ENCODE assay signal across 1 cellular context in the genomic region with DNA sequence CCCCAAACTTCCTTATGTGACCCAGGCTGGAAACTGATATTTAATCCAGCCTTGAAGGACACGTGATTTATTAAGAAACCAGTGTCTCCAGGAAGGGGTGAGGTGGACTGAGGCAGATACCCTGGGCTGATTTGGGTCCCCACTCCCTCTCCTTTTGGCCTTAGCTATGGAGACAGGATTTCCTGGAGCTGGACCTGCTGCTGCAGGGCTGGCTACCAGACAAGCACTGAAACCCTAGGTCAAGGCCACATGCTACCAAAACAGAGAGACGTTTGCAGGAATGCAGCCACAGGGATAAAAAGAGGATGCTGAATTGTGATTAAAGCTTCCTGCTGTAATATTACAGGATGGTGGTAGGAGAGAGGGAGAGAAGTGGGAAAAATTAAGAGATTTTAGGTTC.
A peak's percentile ranks its signal among the peaks of the same experiment; 100 is the strongest.
TF ChIP-seq lines count a peak whose summit lies in the region.

No MANE protein-coding gene starts in this region.

TF ChIP-seq in HepG2, 621 proteins besides CTCF, POLR2A, EP300 and RAD21 (continued from another document):
- no peak for TF ChIP-seq GABPA (IDR thresholded peaks at IDR 0.05; ENCODE audit: low read depth, low read length)
- TF ChIP-seq GABPA (CRISPR knock-in tag; IDR thresholded peaks at IDR 0.05; ENCODE audit: low read depth) = no peak
- no peak for TF ChIP-seq SMC3 (IDR thresholded peaks at IDR 0.05; ENCODE audit: low read length)
- no peak for TF ChIP-seq ZNF672 (CRISPR knock-in tag; IDR thresholded peaks at IDR 0.05)
- peak; percentile 32 for TF ChIP-seq SAP130 (CRISPR knock-in tag; IDR thresholded peaks at IDR 0.05; ENCODE audit: low read depth)
- 0 out of 2 replicates have a peak, but pooled peaks have one; percentile 23 for TF ChIP-seq ZNF619 (CRISPR knock-in tag; IDR thresholded peaks at IDR 0.05)
